8 cellular contexts compared by ENCODE assay signal in the genomic region with DNA sequence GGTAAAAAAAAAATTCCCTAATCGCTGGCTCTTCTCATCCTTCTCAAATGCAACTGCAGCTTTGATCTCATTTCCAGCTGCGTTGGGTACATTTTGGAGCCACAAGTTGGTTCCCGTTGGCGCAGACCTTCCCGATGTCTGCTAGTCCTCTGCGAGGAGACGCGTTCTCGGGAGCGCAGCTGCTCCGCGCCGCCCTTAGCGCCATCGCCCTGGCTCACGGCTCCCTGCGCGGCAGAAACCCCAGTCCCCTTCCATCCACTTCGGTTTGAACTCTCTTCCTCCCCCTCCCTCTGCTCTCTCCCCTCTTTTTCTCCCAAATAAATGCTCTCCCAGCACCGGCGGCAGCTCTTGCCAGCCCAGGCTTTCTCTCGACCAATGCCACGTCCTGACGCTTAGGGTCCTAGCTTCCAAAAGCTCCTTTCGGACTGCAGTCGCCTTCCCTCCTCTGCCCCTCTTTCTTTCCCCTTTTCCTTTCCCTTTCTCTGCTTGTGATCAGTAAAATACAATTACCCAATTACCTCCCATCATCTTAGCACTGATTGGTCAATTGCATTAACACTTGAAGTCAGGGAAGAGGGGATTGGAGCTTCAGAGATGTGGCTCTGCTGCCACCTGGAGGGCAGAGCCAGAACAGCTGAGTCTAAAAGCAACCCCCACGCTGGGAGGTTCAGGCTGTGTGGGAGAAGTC.
DNase-seq lines count a peak whose midpoint lies in the region; ATAC-seq and TF ChIP-seq lines count a peak whose summit lies in the region.

No MANE protein-coding gene starts in this region.

- peaks cover 9% of the 10 kb centered on the region for H3K4me1 Mint-ChIP-seq in activated T-cell treated with anti-CD3 and anti-CD28 coated beads, Interleukin-2, amount 50 U/mL, for 4 hours (ENCODE audit: low read depth)
- H3K4me1 Mint-ChIP-seq in natural killer cell: peaks cover 6 to 7% of the 10 kb centered on the region in 2 donors

- peaks cover 20% of the 10 kb centered on the region for H3K27me3 Mint-ChIP-seq in activated T-cell treated with anti-CD3 and anti-CD28 coated beads, Interleukin-2, amount 50 U/mL, for 4 hours (ENCODE audit: low read depth)
- peaks cover 5 to 7% of the 10 kb centered on the region in 2 donors for H3K27me3 Mint-ChIP-seq in natural killer cell (ENCODE audit: low read depth in 2 of 2)

- under 1% methylated on average over 27 of the region's 27 CpGs for WGBS in urinary bladder

- H3K4me3 ChIP-seq in fibroblast of villous mesenchyme (ENCODE audit: low read depth, low read length) (peak overlapping the region; percentile 70), urinary bladder (ENCODE audit: low read depth, low read length) (peak overlapping the region; percentile 49)

- ATAC-seq in GM19025 (IDR thresholded peaks at IDR 0.05; ENCODE audit: low read depth, unreplicated experiment) (peak; percentile 91), HG03139 (IDR thresholded peaks at IDR 0.05; ENCODE audit: unreplicated experiment) (peak; percentile 96), natural killer cell (peak; percentile 46 to 59 (median 58))
- ATAC-seq in activated T-cell treated with anti-CD3 and anti-CD28 coated beads, Interleukin-2, amount 50 U/mL, for 4 hours: peak; percentile 28 to 75

- H3K27ac ChIP-seq in urinary bladder (ENCODE audit: low read depth): peak overlapping the region; percentile 66

- H3K36me3 ChIP-seq in urinary bladder (ENCODE audit: insufficient read depth): no peaks in the 10 kb centered on the region

- peak; percentile 97 for TF ChIP-seq CTCF in fibroblast of villous mesenchyme (IDR thresholded peaks at IDR 0.05; ENCODE audit: insufficient read depth, low read depth, low read length)
- TF ChIP-seq CTCF in natural killer cell (IDR thresholded peaks at IDR 0.05): peak; percentile 35

- intact Hi-C loops in natural killer cell (cut with micrococcal nuclease): no loop called here

- DNase-seq in COR-L47 (lab: John Stamatoyannopoulos, UW): peak; percentile 24
- peak; percentile 80 for DNase-seq in NCI-H345 treated with DMSO at 0.1 percent for 48 hours (lab: John Stamatoyannopoulos, UW; ENCODE audit: unreplicated experiment)
- DNase-seq in activated T-cell treated with anti-CD3 and anti-CD28 coated beads, Interleukin-2, amount 50 U/mL, for 4 hours: no peak
- peak; percentile 85 for DNase-seq in fibroblast of villous mesenchyme (ENCODE audit: low read depth)
- no peak for DNase-seq in natural killer cell

- H3K4me3 Mint-ChIP-seq in activated T-cell treated with anti-CD3 and anti-CD28 coated beads, Interleukin-2, amount 50 U/mL, for 4 hours: peak overlapping the region; percentile 70
- peak overlapping the region; percentile 58 for H3K4me3 Mint-ChIP-seq in natural killer cell

- H3K4me1 ChIP-seq in urinary bladder (ENCODE audit: insufficient read depth): peaks cover 2% of the 10 kb centered on the region

- no peaks in the 10 kb centered on the region for H3K9me3 Mint-ChIP-seq in activated T-cell treated with anti-CD3 and anti-CD28 coated beads, Interleukin-2, amount 50 U/mL, for 4 hours
- H3K9me3 Mint-ChIP-seq in natural killer cell: peaks cover 0 to 9% of the 10 kb centered on the region in 2 donors

- no peak overlapping the region for H3K27ac Mint-ChIP-seq in natural killer cell

- H3K36me3 Mint-ChIP-seq in activated T-cell treated with anti-CD3 and anti-CD28 coated beads, Interleukin-2, amount 50 U/mL, for 4 hours (ENCODE audit: insufficient read depth): no peaks in the 10 kb centered on the region
- H3K36me3 Mint-ChIP-seq in natural killer cell: no peaks in the 10 kb centered on the region

Comparison
In these comparisons a context has a peak if more than half of its experiments do, and no peak if none do; other contexts are left out.
1. DNase-seq: peak in COR-L47 (single experiment), NCI-H345 treated with DMSO at 0.1 percent for 48 hours (single experiment) and fibroblast of villous mesenchyme (single experiment); none in activated T-cell treated with anti-CD3 and anti-CD28 coated beads, Interleukin-2, amount 50 U/mL, for 4 hours (single experiment) and natural killer cell (single experiment).
2. Peak in every context shown above with its lines, with median percentiles within 50 percentile points of each other: ATAC-seq.